ENCODE assay signal across 1 cellular context in genomic region chr12:51917746-51918453, GRCh38.
A peak's percentile ranks its signal among the peaks of the same experiment; 100 is the strongest.
TF ChIP-seq lines count a peak whose summit lies in the region.

No MANE protein-coding gene starts in this region.

TF ChIP-seq in K562, 482 proteins besides CTCF, POLR2A, EP300 and RAD21 (continued from another document and continues in another):
- TF ChIP-seq GTF2F1 (IDR thresholded peaks at IDR 0.05; ENCODE audit: low read depth, low read length) (no peak), POLR2H (tag; IDR thresholded peaks at IDR 0.05; ENCODE audit: low read depth) (no peak), XRCC4 (IDR thresholded peaks at IDR 0.05; ENCODE audit: extremely low read depth, insufficient read depth, insufficient read length) (no peak), ATF3 (IDR thresholded peaks at IDR 0.05) (no peak), ATF3 (CRISPR knock-in tag; conservative IDR thresholded peaks at IDR 0.05) (no peak), TAF15 (IDR thresholded peaks at IDR 0.05; ENCODE audit: low read depth, low read length) (no peak), ZHX1 (conservative IDR thresholded peaks at IDR 0.05; ENCODE audit: low read length) (no peak), DIDO1 (tag; IDR thresholded peaks at IDR 0.05; ENCODE audit: low read depth) (no peak), ZNF699 (CRISPR knock-in tag; IDR thresholded peaks at IDR 0.05; ENCODE audit: insufficient replicate concordance) (no peak), DACH1 (IDR thresholded peaks at IDR 0.05; ENCODE audit: partially characterized antibody) (peak; percentile 91), ZFP30 (CRISPR knock-in tag; IDR thresholded peaks at IDR 0.05; ENCODE audit: borderline replicate concordance) (no peak), ZFPM2 (CRISPR knock-in tag; IDR thresholded peaks at IDR 0.05) (no peak), PTTG1 (tag; IDR thresholded peaks at IDR 0.05; ENCODE audit: low read depth) (no peak), HDGF (IDR thresholded peaks at IDR 0.05) (no peak), FUS (optimal IDR thresholded peaks at IDR 0.05; ENCODE audit: low read depth, low read length) (no peak), RBBP5 (IDR thresholded peaks at IDR 0.05; ENCODE audit: borderline replicate concordance, insufficient read depth, low read length, poor library complexity, severe bottlenecking) (no peak), MTF1 (CRISPR knock-in tag; IDR thresholded peaks at IDR 0.05; ENCODE audit: borderline replicate concordance) (no peak), PPARD (CRISPR knock-in tag; IDR thresholded peaks at IDR 0.05) (no peak), HNRNPH1 (optimal IDR thresholded peaks at IDR 0.05; ENCODE audit: low read depth, low read length) (no peak), JUN (IDR thresholded peaks at IDR 0.05; ENCODE audit: borderline replicate concordance, low read depth, low read length) (no peak), JUN (CRISPR knock-in tag; IDR thresholded peaks at IDR 0.05; ENCODE audit: borderline replicate concordance) (no peak), E2F8 (IDR thresholded peaks at IDR 0.05; ENCODE audit: low read depth, partially characterized antibody) (no peak), HEY1 (CRISPR knock-in tag; IDR thresholded peaks at IDR 0.05; ENCODE audit: borderline replicate concordance) (no peak), BRF2 (IDR thresholded peaks at IDR 0.05; ENCODE audit: borderline replicate concordance, insufficient read depth, insufficient read length) (no peak), ZBED1 (IDR thresholded peaks at IDR 0.05) (0 out of 2 replicates have a peak, but pooled peaks have one; percentile 49), TEAD1 (CRISPR knock-in tag; IDR thresholded peaks at IDR 0.05) (peak in 1 of 2 experiments; percentile 8; a peak in 1 of 4 replicates), CTBP1 (IDR thresholded peaks at IDR 0.05; ENCODE audit: borderline replicate concordance) (peak; percentile 71; the same call in 1 of the 2 replicates), ZEB2 (IDR thresholded peaks at IDR 0.05) (peak; percentile 21; the same call in 1 of the 2 replicates), MLX (CRISPR knock-in tag; conservative IDR thresholded peaks at IDR 0.05) (no peak), CBFA2T2 (conservative IDR thresholded peaks at IDR 0.05) (peak; percentile 95), NCOA6 (IDR thresholded peaks at IDR 0.05) (no peak), MEIS2 (IDR thresholded peaks at IDR 0.05; ENCODE audit: partially characterized antibody) (peak; percentile 72), ZNF707 (CRISPR knock-in tag; conservative IDR thresholded peaks at IDR 0.05) (no peak), DNMT1 (IDR thresholded peaks at IDR 0.05) (no peak), ZBTB9 (CRISPR knock-in tag; IDR thresholded peaks at IDR 0.05) (no peak), AFF1 (IDR thresholded peaks at IDR 0.05; ENCODE audit: low read depth in 1 of 2, partially characterized antibody in 2 of 2) (peak in 1 of 2 experiments; percentile 31), TAF7 (tag; IDR thresholded peaks at IDR 0.05) (no peak), KLF1 (tag; IDR thresholded peaks at IDR 0.05) (no peak), PHB2 (IDR thresholded peaks at IDR 0.05; ENCODE audit: low read depth) (peak; percentile 73), RNF2 (IDR thresholded peaks at IDR 0.05) (0 out of 2 replicates have a peak, but pooled peaks have one; percentile 42), RNF219 (CRISPR knock-in tag; IDR thresholded peaks at IDR 0.05) (no peak), KLF10 (CRISPR knock-in tag; IDR thresholded peaks at IDR 0.05) (no peak), SIN3B (IDR thresholded peaks at IDR 0.05; ENCODE audit: low read depth) (no peak), ZNF274 (IDR thresholded peaks at IDR 0.05; ENCODE audit: borderline replicate concordance, low read depth, low read length) (peak; percentile 44; the same call in 1 of the 2 replicates), E2F5 (CRISPR knock-in tag; IDR thresholded peaks at IDR 0.05) (no peak), BMI1 (IDR thresholded peaks at IDR 0.05; ENCODE audit: low read length) (no peak), ZNF445 (CRISPR knock-in tag; IDR thresholded peaks at IDR 0.05; ENCODE audit: low read depth) (no peak), PTRF (tag; IDR thresholded peaks at IDR 0.05) (no peak), ZBTB12 (CRISPR knock-in tag; IDR thresholded peaks at IDR 0.05) (no peak), ZNF41 (CRISPR knock-in tag; conservative IDR thresholded peaks at IDR 0.05) (no peak), ZNF175 (CRISPR knock-in tag; IDR thresholded peaks at IDR 0.05; ENCODE audit: low read depth) (peak; percentile 78; the same call in 1 of the 2 replicates), SUPT5H (IDR thresholded peaks at IDR 0.05) (no peak)
